Comparison of ENCODE assay signal across 8 cellular contexts in the genomic region with DNA sequence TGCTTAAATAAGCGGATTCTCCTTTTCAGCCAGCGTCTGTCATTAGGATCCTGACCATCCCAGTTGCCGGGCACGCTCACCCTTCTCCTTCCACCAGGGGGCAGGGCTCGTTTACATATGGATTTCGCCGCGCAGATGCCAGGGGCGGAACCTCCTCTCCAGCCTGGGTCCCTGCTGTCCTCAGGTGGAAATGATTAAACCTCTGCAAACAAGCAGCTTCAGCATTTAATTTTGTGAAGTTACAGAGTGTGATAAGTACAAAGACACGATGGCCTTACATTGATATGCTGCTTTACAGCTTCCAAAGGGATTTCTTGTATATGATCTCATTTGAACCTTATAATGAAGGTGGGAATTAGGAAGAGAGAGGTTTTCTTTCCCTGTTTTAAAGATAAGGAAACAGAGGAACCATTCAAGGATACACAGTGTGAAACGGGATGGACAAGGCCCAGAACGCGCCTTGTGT. TPM values are rescaled to one million over a fixed set of nuclear protein-coding genes. Genes with fewer than 3 reads are reported as not detected.
A peak's percentile ranks its signal among the peaks of the same experiment; 100 is the strongest.
DNase-seq lines count a peak whose midpoint lies in the region; ATAC-seq and TF ChIP-seq lines count a peak whose summit lies in the region.

No MANE protein-coding gene starts in this region.

- H3K27ac Mint-ChIP-seq in brain: peak overlapping the region in 1 of 5 experiments; percentile 34

- DNase-seq in AG20443 (ENCODE audit: low spot score) (peak; percentile 91), GOT3 (lab: John Stamatoyannopoulos, UW) (peak; percentile 39), NCI-H2196 treated with DMSO at 0.1 percent for 48 hours (lab: John Stamatoyannopoulos, UW; ENCODE audit: unreplicated experiment) (peak; percentile 54), inferior parietal cortex (ENCODE audit: extremely low spot score) (peak; percentile 49)
- DNase-seq in stimulated activated CD4-positive, alpha-beta T cell treated with anti-CD3 and anti-CD28 coated beads, Interleukin-1b, Interleukin-23, amount 100 ng/mL, for 1 hour (ENCODE audit: low read depth in 2 of 2): peak; percentile 33 to 56

- peaks cover 54% of the 10 kb centered on the region for H3K27me3 Mint-ChIP-seq in brain

- peak; percentile 96 for TF ChIP-seq CTCF in VCaP (conservative IDR thresholded peaks at IDR 0.05)
- peak; percentile 94 to 96 for TF ChIP-seq CTCF in brain (conservative IDR thresholded peaks at IDR 0.05)

- H3K27ac ChIP-seq in VCaP: peak overlapping the region; percentile 57

- H3K4me1 Mint-ChIP-seq in brain: peaks cover 4% of the 10 kb centered on the region

- H3K9me3 Mint-ChIP-seq in brain: peaks cover 5 to 11% (median 6%) of the 10 kb centered on the region in 5 experiments

- peak overlapping the region; percentile 17 to 65 (median 51) for H3K4me3 Mint-ChIP-seq in brain

- no peaks in the 10 kb centered on the region for H3K36me3 Mint-ChIP-seq in brain

- no peak for ATAC-seq in GM19455 (IDR thresholded peaks at IDR 0.05; ENCODE audit: unreplicated experiment)

RNA-seq across cellular contexts. Expression of a gene that starts 3.9 kb away (rescaled TPM):
- not detected for polyA plus RNA-seq in brain (ENCODE audit: insufficient read depth, low read depth, low replicate concordance)

RNA-seq across cellular contexts. Expression of a gene that starts 18.8 kb away (rescaled TPM):
- 26.3 TPM for polyA plus RNA-seq in brain (ENCODE audit: insufficient read depth, low read depth, low replicate concordance)

RNA-seq across cellular contexts. Expression of a gene that starts 21.3 kb away (rescaled TPM):
- not detected for polyA plus RNA-seq in brain (ENCODE audit: insufficient read depth, low read depth, low replicate concordance)

RNA-seq across cellular contexts. Expression of a gene that starts 31.6 kb away (rescaled TPM):
- polyA plus RNA-seq in brain (ENCODE audit: insufficient read depth, low read depth, low replicate concordance): not detected

RNA-seq across cellular contexts. Expression of a gene that starts 48.5 kb away (rescaled TPM):
- polyA plus RNA-seq in brain (ENCODE audit: insufficient read depth, low read depth, low replicate concordance): not detected

Comparison
In these comparisons a context has a peak if more than half of its experiments do, and no peak if none do; other contexts are left out.
1. DNase-seq: peak in every context shown above with its lines; median percentile 91 in AG20443; 54 in NCI-H2196 treated with DMSO at 0.1 percent for 48 hours; 49 in inferior parietal cortex; 44 in stimulated activated CD4-positive, alpha-beta T cell treated with anti-CD3 and anti-CD28 coated beads, Interleukin-1b, Interleukin-23, amount 100 ng/mL, for 1 hour; 39 in GOT3.